Comparison of ENCODE assay signal across 27 cellular contexts in the genomic region with DNA sequence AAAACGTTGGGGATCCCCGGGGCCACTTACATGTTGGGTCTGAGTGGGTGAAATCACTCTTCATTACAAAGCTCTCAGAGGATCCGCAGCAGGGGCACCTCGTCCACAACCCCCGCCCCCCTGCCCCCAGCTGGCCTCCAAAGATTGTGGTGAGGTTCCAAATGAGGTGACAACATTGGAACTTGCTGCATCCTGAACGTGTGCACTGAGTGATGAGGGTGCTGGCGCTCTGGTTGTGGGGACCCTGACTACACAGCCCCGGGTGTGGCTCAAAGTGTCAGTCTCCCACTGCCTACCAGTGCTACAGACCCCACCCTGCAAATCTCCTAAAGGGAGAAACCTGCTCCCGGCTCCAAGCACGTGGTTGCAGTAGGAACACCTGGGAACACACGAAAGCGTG.
"Had no signal": no experiment of that assay in that cellular context is flagged by ENCODE, and none has a peak within 500 bp of the region (broad histone marks: within the 10 kb centered on the region; RNA-seq: fewer than 3 reads in every experiment).

No MANE protein-coding gene starts in this region.

- DNase-seq: activated CD4-positive, alpha-beta T cell treated with anti-CD3 and anti-CD28 coated beads for 36 hours; activated CD4-positive, CD25-positive, alpha-beta regulatory T cell; activated CD8-positive, alpha-beta memory T cell treated with anti-CD3 and anti-CD28 coated beads, Interleukin-2, amount 10 ng/mL, durations not matched to agents 7 days and 5 days; activated CD8-positive, alpha-beta T cell treated with anti-CD3 and anti-CD28 coated beads, Interleukin-2, amount 10 ng/mL, durations not matched to agents 7 days and 5 days; activated T-cell treated with anti-CD3 and anti-CD28 coated beads, Interleukin-2, amount 50 U/mL, for 48 hours; anterior cingulate cortex; kidney glomerular epithelial cell; left lung; mammary epithelial cell; naive B cell; nephron progenitor cell; ovary; retina; stimulated activated CD4-positive, alpha-beta T cell treated with anti-CD3 and anti-CD28 coated beads, Interleukin-15, amount 100 ng/mL, for 24 hours; stimulated activated CD4-positive, alpha-beta T cell treated with anti-CD3 and anti-CD28 coated beads, Interleukin-2, amount 100 ng/mL, for 24 hours; stimulated activated naive CD4-positive, alpha-beta T cell; T-helper 2 cell; transverse colon had no signal

- H3K4me1 ChIP-seq: left lung, prostate gland had no signal

- H3K9me3 Mint-ChIP-seq: activated naive CD4-positive, alpha-beta T cell treated with anti-CD3 and anti-CD28 coated beads, Interleukin-2, amount 50 U/mL, for 24 hours; activated T-helper 2 cell treated with anti-CD3 and anti-CD28 coated beads, Interferon-gamma antibody, Interleukin-2, Interleukin-4, amounts not matched to agents 10 μg/mL and 5 μg/mL and 100 μg/mL, durations not matched to agents 14 hours and 24 hours and 36 hours; naive B cell had no signal

- H3K4me1 Mint-ChIP-seq: activated CD8-positive, alpha-beta memory T cell treated with anti-CD3 and anti-CD28 coated beads, Interleukin-2, amount 10 ng/mL, durations not matched to agents 7 days and 5 days; nephron progenitor cell had no signal

- H3K27me3 Mint-ChIP-seq: activated CD8-positive, alpha-beta memory T cell treated with anti-CD3 and anti-CD28 coated beads, Interleukin-2, amount 10 ng/mL, durations not matched to agents 7 days and 5 days; activated naive CD4-positive, alpha-beta T cell treated with anti-CD3 and anti-CD28 coated beads, Interleukin-2, amount 50 U/mL, for 24 hours; brain had no signal

- H3K27ac Mint-ChIP-seq: activated CD4-positive, alpha-beta T cell treated with anti-CD3 and anti-CD28 coated beads for 36 hours; activated CD8-positive, alpha-beta memory T cell treated with anti-CD3 and anti-CD28 coated beads, Interleukin-2, amount 10 ng/mL, durations not matched to agents 7 days and 5 days; activated CD8-positive, alpha-beta T cell treated with anti-CD3 and anti-CD28 coated beads, Interleukin-2, amount 10 ng/mL, durations not matched to agents 7 days and 5 days; activated naive CD4-positive, alpha-beta T cell treated with anti-CD3 and anti-CD28 coated beads, Interleukin-2, amount 50 U/mL, for 24 hours; activated T-helper 2 cell treated with anti-CD3 and anti-CD28 coated beads, Interferon-gamma antibody, Interleukin-2, Interleukin-4, amounts not matched to agents 10 μg/mL and 5 μg/mL and 100 μg/mL, durations not matched to agents 14 hours and 24 hours and 36 hours; mesothelial cell of epicardium; nephron progenitor cell had no signal

- ATAC-seq: activated CD4-positive, alpha-beta T cell treated with anti-CD3 and anti-CD28 coated beads for 36 hours; activated CD8-positive, alpha-beta memory T cell treated with anti-CD3 and anti-CD28 coated beads, Interleukin-2, amount 10 ng/mL, durations not matched to agents 7 days and 5 days; activated CD8-positive, alpha-beta T cell treated with anti-CD3 and anti-CD28 coated beads, Interleukin-2, amount 10 ng/mL, durations not matched to agents 7 days and 5 days; esophagus mucosa; left lung had no signal

- H3K27ac ChIP-seq: cardiac muscle cell, left lung, neutrophil, ovary, prostate gland had no signal

- H3K36me3 ChIP-seq: cardiac muscle cell, left lung, neutrophil, ovary, prostate gland, suprapubic skin, transverse colon had no signal

- H3K4me3 Mint-ChIP-seq: activated CD4-positive, alpha-beta T cell treated with anti-CD3 and anti-CD28 coated beads for 36 hours; activated CD8-positive, alpha-beta memory T cell treated with anti-CD3 and anti-CD28 coated beads, Interleukin-2, amount 10 ng/mL, durations not matched to agents 7 days and 5 days; activated CD8-positive, alpha-beta T cell treated with anti-CD3 and anti-CD28 coated beads, Interleukin-2, amount 10 ng/mL, durations not matched to agents 7 days and 5 days; activated naive CD4-positive, alpha-beta T cell treated with anti-CD3 and anti-CD28 coated beads, Interleukin-2, amount 50 U/mL, for 24 hours; brain; mesothelial cell of epicardium; naive B cell; nephron progenitor cell had no signal

- H3K4me3 ChIP-seq: cardiac muscle cell, left lung, ovary, prostate gland, suprapubic skin, transverse colon had no signal

- H3K9me3 ChIP-seq: left lung, neutrophil, ovary, prostate gland, suprapubic skin, transverse colon had no signal

- H3K36me3 Mint-ChIP-seq: activated CD8-positive, alpha-beta memory T cell treated with anti-CD3 and anti-CD28 coated beads, Interleukin-2, amount 10 ng/mL, durations not matched to agents 7 days and 5 days; brain; mesothelial cell of epicardium; naive B cell had no signal

- H3K27me3 ChIP-seq: cardiac muscle cell, left lung, neutrophil, ovary, suprapubic skin, transverse colon had no signal
